24 cellular contexts compared by ENCODE assay signal in the genomic region with DNA sequence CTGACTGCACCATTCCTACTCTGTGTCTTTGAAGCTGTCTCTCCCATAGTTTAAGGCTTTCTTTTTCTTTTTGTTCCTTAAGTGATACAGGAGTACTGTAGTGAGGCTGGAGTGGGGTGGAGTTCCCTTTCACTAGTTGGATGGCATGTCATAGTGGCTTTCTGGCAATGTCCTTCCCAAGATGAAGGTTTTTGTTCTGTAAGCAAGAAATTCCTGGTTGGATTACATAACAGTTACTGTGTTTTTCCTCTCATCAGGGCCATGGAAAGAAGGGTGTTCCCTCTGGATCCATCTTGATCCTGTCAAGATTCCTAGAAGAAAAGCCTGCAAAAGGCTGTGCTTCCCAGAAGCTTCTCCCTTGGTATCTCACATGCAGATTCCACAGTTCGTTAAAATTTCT.
A peak's percentile ranks its signal among the peaks of the same experiment; 100 is the strongest.
DNase-seq lines count a peak whose midpoint lies in the region; ATAC-seq and TF ChIP-seq lines count a peak whose summit lies in the region.
"Had no signal": no experiment of that assay in that cellular context is flagged by ENCODE, and none has a peak within 500 bp of the region (broad histone marks: within the 10 kb centered on the region; RNA-seq: fewer than 3 reads in every experiment).

No MANE protein-coding gene starts in this region.

- H3K4me3 ChIP-seq in esophagus muscularis mucosa = no peak overlapping the region
- H3K4me3 ChIP-seq in subcutaneous abdominal adipose tissue (ENCODE audit: low read depth in 1 of 5, low read length in 5 of 5) = no peak overlapping the region
- H3K4me3 ChIP-seq: BLaER1, GM23248, K562, MG63 had no signal

- peaks cover 0 to 7% (median 3%) of the 10 kb centered on the region in 4 donors for H3K9me3 ChIP-seq in esophagus muscularis mucosa
- H3K9me3 ChIP-seq in subcutaneous abdominal adipose tissue (ENCODE audit: control insufficient read depth in 5 of 5, low read length in 5 of 5) = peaks cover 0 to 8% (median 3%) of the 10 kb centered on the region in 5 donors
- H3K9me3 ChIP-seq: BLaER1 had no signal

- intact Hi-C loops in esophagus muscularis mucosa (cut with DNase I) (no loop called here), Calu3 (cut with micrococcal nuclease; ENCODE audit: unreplicated experiment) (no loop called here)

- 83% methylated on average over 1 of the region's 1 CpG for WGBS in esophagus muscularis mucosa

- H3K27me3 Mint-ChIP-seq in nephron progenitor cell (ENCODE audit: low read depth, poor library complexity) = peaks cover 8% of the 10 kb centered on the region
- peaks cover 52% of the 10 kb centered on the region for H3K27me3 Mint-ChIP-seq in stimulated activated naive CD8-positive, alpha-beta T cell treated with anti-CD3 and anti-CD28 coated beads, Interleukin-15, amount 100 ng/mL, for 72 hours
- peaks cover 68% of the 10 kb centered on the region for H3K27me3 Mint-ChIP-seq in Calu3 (ENCODE audit: unreplicated experiment)

- H3K4me1 Mint-ChIP-seq in nephron progenitor cell (peaks cover 32% of the 10 kb centered on the region), Calu3 (ENCODE audit: low read depth, unreplicated experiment) (no peaks in the 10 kb centered on the region)
- no peaks in the 10 kb centered on the region for H3K4me1 Mint-ChIP-seq in stimulated activated naive CD8-positive, alpha-beta T cell treated with anti-CD3 and anti-CD28 coated beads, Interleukin-15, amount 100 ng/mL, for 72 hours

- H3K9me3 Mint-ChIP-seq in nephron progenitor cell = peaks cover 21% of the 10 kb centered on the region
- peaks cover 0 to 5% of the 10 kb centered on the region in 2 donors for H3K9me3 Mint-ChIP-seq in stimulated activated naive CD8-positive, alpha-beta T cell treated with anti-CD3 and anti-CD28 coated beads, Interleukin-15, amount 100 ng/mL, for 72 hours
- no peaks in the 10 kb centered on the region for H3K9me3 Mint-ChIP-seq in Calu3 (ENCODE audit: low read depth, unreplicated experiment)

- H3K27ac ChIP-seq in esophagus muscularis mucosa (replicated peaks in 1 of 4) (peak overlapping the region in 3 of 4 donors; percentile 27 to 47 (median 41)), subcutaneous abdominal adipose tissue (ENCODE audit: low read depth, low read length) (peak overlapping the region; percentile 68)
- H3K27ac ChIP-seq: BLaER1, GM23248, HL-60, RWPE1 had no signal

- CTCF ChIA-PET in Calu3 (lab: Charles Lee) = interaction anchor here (0.5 kb wide), 1 partner anchor 69 kb away, joined by 3 read pairs; no protein-coding TSS in a partner anchor

- H3K36me3 ChIP-seq in esophagus muscularis mucosa (no peaks in the 10 kb centered on the region), subcutaneous abdominal adipose tissue (ENCODE audit: control insufficient read depth in 5 of 5, insufficient read depth in 5 of 5, low read length in 5 of 5) (no peaks in the 10 kb centered on the region)
- H3K36me3 ChIP-seq: BLaER1, MG63 had no signal

- peak overlapping the region; percentile 7 for H3K27ac Mint-ChIP-seq in nephron progenitor cell
- H3K27ac Mint-ChIP-seq in stimulated activated naive CD8-positive, alpha-beta T cell treated with anti-CD3 and anti-CD28 coated beads, Interleukin-15, amount 100 ng/mL, for 72 hours = no peak overlapping the region
- no peak overlapping the region for H3K27ac Mint-ChIP-seq in Calu3 (ENCODE audit: unreplicated experiment)
- H3K27ac Mint-ChIP-seq: CD8-positive, alpha-beta T cell; H9; HFFc6 had no signal

- H3K4me3 Mint-ChIP-seq in nephron progenitor cell = no peak overlapping the region
- H3K4me3 Mint-ChIP-seq in stimulated activated naive CD8-positive, alpha-beta T cell treated with anti-CD3 and anti-CD28 coated beads, Interleukin-15, amount 100 ng/mL, for 72 hours = no peak overlapping the region
- H3K4me3 Mint-ChIP-seq in Calu3 (ENCODE audit: low read depth, unreplicated experiment) = no peak overlapping the region
- H3K4me3 Mint-ChIP-seq: CD8-positive, alpha-beta T cell; H9; HFFc6 had no signal

- BruUV-seq in Calu3 (replicated peaks; lab: Mats Ljungman, UMichigan) = no TSS peak

- TF ChIP-seq POLR2A in esophagus muscularis mucosa (IDR thresholded peaks at IDR 0.05; ENCODE audit: low read depth) = no peak

- TF ChIP-seq EP300 in esophagus muscularis mucosa (IDR thresholded peaks at IDR 0.05) = no peak

- no peak for TF ChIP-seq CTCF in esophagus muscularis mucosa (IDR thresholded peaks at IDR 0.05)
- TF ChIP-seq CTCF in nephron progenitor cell (IDR thresholded peaks at IDR 0.05) = no peak
- TF ChIP-seq CTCF in Calu3 (IDR thresholded peaks at IDR 0.05; ENCODE audit: unreplicated experiment) = no peak

- H3K36me3 Mint-ChIP-seq in nephron progenitor cell (ENCODE audit: low read depth) = peaks cover 10% of the 10 kb centered on the region
- H3K36me3 Mint-ChIP-seq in Calu3 (ENCODE audit: insufficient read depth, unreplicated experiment) = no peaks in the 10 kb centered on the region
- H3K36me3 Mint-ChIP-seq: CD8-positive, alpha-beta T cell had no signal

- peak; percentile 79 for DNase-seq in esophagus muscularis mucosa (ENCODE audit: extremely low spot score)
- peak; percentile 50 for DNase-seq in fibroblast of peridontal ligament (ENCODE audit: extremely low read depth)
- DNase-seq in nephron progenitor cell = no peak
- no peak for DNase-seq in stimulated activated naive CD8-positive, alpha-beta T cell treated with anti-CD3 and anti-CD28 coated beads, Interleukin-15, amount 100 ng/mL, for 72 hours
- DNase-seq in Calu3 = no peak
- DNase-seq: CD8-positive, alpha-beta T cell; DMS153; GM23248; H9; HFFc6; MG63; NCI-H1417; NCI-H1694 treated with DMSO at 0.1 percent for 48 hours; NCI-H226; NCI-H510A treated with DMSO at 0.1 percent for 48 hours; NCI-H748 treated with DMSO at 0.1 percent for 48 hours; NK-92 treated with Interleukin-12 subunit alpha and Interleukin-12 subunit beta, amount 100 ng/mL, for 24 hours had no signal

- no peak overlapping the region for H3K9ac ChIP-seq in subcutaneous abdominal adipose tissue (ENCODE audit: low read length in 5 of 5)
- H3K9ac ChIP-seq: BLaER1, GM23248 had no signal

- no peaks in the 10 kb centered on the region for H3K4me1 ChIP-seq in esophagus muscularis mucosa
- H3K4me1 ChIP-seq in subcutaneous abdominal adipose tissue (ENCODE audit: control insufficient read depth in 5 of 5, insufficient read depth in 5 of 5, low read length in 5 of 5) = peaks cover 0 to 10% (median 4%) of the 10 kb centered on the region in 5 donors

- ATAC-seq in stimulated activated naive CD8-positive, alpha-beta T cell treated with anti-CD3 and anti-CD28 coated beads, Interleukin-15, amount 100 ng/mL, for 72 hours = no peak
- ATAC-seq in HG02588 (IDR thresholded peaks at IDR 0.05; ENCODE audit: unreplicated experiment) = no peak
- ATAC-seq: CD8-positive, alpha-beta T cell; HepG2; K562 had no signal

- peaks cover 0 to 7% (median 0%) of the 10 kb centered on the region in 4 donors for H3K27me3 ChIP-seq in esophagus muscularis mucosa
- H3K27me3 ChIP-seq in subcutaneous abdominal adipose tissue (ENCODE audit: control insufficient read depth in 5 of 5, insufficient read depth in 4 of 5, low read length in 5 of 5) = peaks cover 0 to 5% (median 0%) of the 10 kb centered on the region in 5 donors
- H3K27me3 ChIP-seq: BLaER1, MG63 had no signal

Comparison
In these comparisons a context has a peak if more than half of its experiments do, and no peak if none do; other contexts are left out.
1. DNase-seq: peak in esophagus muscularis mucosa (single experiment) and fibroblast of peridontal ligament (single experiment); none in nephron progenitor cell (single experiment), stimulated activated naive CD8-positive, alpha-beta T cell treated with anti-CD3 and anti-CD28 coated beads, Interleukin-15, amount 100 ng/mL, for 72 hours (0 of 2) and Calu3 (single experiment).